In genomic region chr12:57694459-57695019, GRCh38 we compare ENCODE assay signal across 8 cellular contexts. TPM values are rescaled to one million over a fixed set of nuclear protein-coding genes. Genes with fewer than 3 reads are reported as not detected.
DNase-seq lines count a peak whose midpoint lies in the region; ATAC-seq and TF ChIP-seq lines count a peak whose summit lies in the region.

No MANE protein-coding gene starts in this region.

- BruUV-seq in A673 (replicated peaks; lab: Mats Ljungman, UMichigan) = TSS peak; percentile 67

- CTCF ChIA-PET in A673 (lab: Charles Lee) = interaction anchor here (0.6 kb wide), 1 partner anchor 24 kb away, joined by 5 read pairs; no protein-coding TSS in a partner anchor

- intact Hi-C loops in A673 (cut with micrococcal nuclease; ENCODE audit: unreplicated experiment) = no loop called here
- intact Hi-C loops in gastrocnemius medialis (cut with DNase I; ENCODE audit: low total_unique reads) = loop anchor here (1.0 to 10.0 kb wide), 3 partner anchors 58 to 240 kb away; partner anchors contain the start of genes CDK4, GLI1, INHBE and PIP4K2C

- no peaks in the 10 kb centered on the region for H3K9me3 ChIP-seq in A673 (ENCODE audit: low read depth, low read length, poor library complexity, severe bottlenecking)
- H3K9me3 ChIP-seq in RWPE2 (ENCODE audit: severe bottlenecking) = no peaks in the 10 kb centered on the region
- H3K9me3 ChIP-seq in gastrocnemius medialis = peaks cover 0 to 2% (median 0%) of the 10 kb centered on the region in 3 donors

- peak overlapping the region; percentile 73 for H3K27ac ChIP-seq in A673 (ENCODE audit: low read depth, low read length, poor library complexity, severe bottlenecking)
- no peak overlapping the region for H3K27ac ChIP-seq in RWPE2 (ENCODE audit: poor library complexity, severe bottlenecking)
- peak overlapping the region; percentile 77 to 90 (median 86) for H3K27ac ChIP-seq in gastrocnemius medialis

- no peaks in the 10 kb centered on the region for H3K27me3 ChIP-seq in A673 (replicated peaks; ENCODE audit: insufficient read depth, low read depth, low read length, poor library complexity)
- H3K27me3 ChIP-seq in RWPE2 (ENCODE audit: insufficient read depth, poor library complexity, severe bottlenecking) = no peaks in the 10 kb centered on the region
- no peaks in the 10 kb centered on the region for H3K27me3 ChIP-seq in gastrocnemius medialis

- H3K36me3 ChIP-seq in A673 (ENCODE audit: insufficient read depth, low read length, poor library complexity, severe bottlenecking) (peaks cover 13% of the 10 kb centered on the region), RWPE2 (ENCODE audit: low read depth) (peaks cover 28% of the 10 kb centered on the region), gastrocnemius medialis (peaks cover 0 to 37% of the 10 kb centered on the region in 2 donors)

- ATAC-seq in GM21515 (IDR thresholded peaks at IDR 0.05; ENCODE audit: unreplicated experiment) (peak; percentile 5), RWPE2 (ENCODE audit: low read depth) (no peak), gastrocnemius medialis (no peak), GM21526 (IDR thresholded peaks at IDR 0.05; ENCODE audit: low FRiP score, unreplicated experiment) (no peak), HG02884 (IDR thresholded peaks at IDR 0.05; ENCODE audit: unreplicated experiment) (no peak)

- DNase-seq in A673 (ENCODE audit: low spot score) (no peak), RWPE2 (ENCODE audit: low spot score) (no peak), glomerular visceral epithelial cell (ENCODE audit: extremely low spot score) (peak; percentile 7), gastrocnemius medialis (no peak), hepatic stellate cell (ENCODE audit: low spot score) (no peak)

- in situ Hi-C loops in gastrocnemius medialis (cut with MboI; ENCODE audit: low sequenced_read_pairs in 4 of 4) = no loop called here

- H3K4me1 ChIP-seq in A673 (ENCODE audit: insufficient read depth, low read length, poor library complexity, severe bottlenecking) (no peaks in the 10 kb centered on the region), RWPE2 (ENCODE audit: insufficient read depth, poor library complexity, severe bottlenecking) (no peaks in the 10 kb centered on the region), gastrocnemius medialis (peaks cover 7% of the 10 kb centered on the region in 2 donors)

- TF ChIP-seq CTCF in A673 (conservative IDR thresholded peaks at IDR 0.05; ENCODE audit: low read depth, low read length) (no peak), RWPE2 (IDR thresholded peaks at IDR 0.05; ENCODE audit: poor library complexity, severe bottlenecking) (no peak), gastrocnemius medialis (IDR thresholded peaks at IDR 0.05 in 4 of 5, conservative IDR thresholded peaks at IDR 0.05 in 1 of 5) (no peak)

- POLR2A ChIA-PET in A673 (lab: Charles Lee; ENCODE audit: low non-redundant PET) = no interaction called here

- TF ChIP-seq POLR2A in gastrocnemius medialis (IDR thresholded peaks at IDR 0.05) = no peak

- H3K4me3 ChIP-seq in A673 (ENCODE audit: low read depth, low read length, poor library complexity, severe bottlenecking) (peak overlapping the region; percentile 79), RWPE2 (ENCODE audit: severe bottlenecking) (peak overlapping the region; percentile 66), gastrocnemius medialis (peak overlapping the region; percentile 68 to 97 (median 79))

RNA-seq across cellular contexts. Expression of gene OS9, which starts 0.6 kb away (rescaled TPM):
- total RNA-seq in A673 (2021) (142 and 161 TPM in 2 replicates), gastrocnemius medialis (100 to 1,000 TPM in 3 of 4 donors, 10 to 100 TPM in 1; 77.0 to 152 (median 106) TPM)

RNA-seq across cellular contexts. Expression of gene AGAP2, which starts 44.0 kb away (rescaled TPM):
- 4.0 and 6.6 TPM in 2 replicates for total RNA-seq in A673 (2021)
- 1 to 10 TPM; 1.8 to 5.4 (median 3.7) TPM for total RNA-seq in gastrocnemius medialis

RNA-seq across cellular contexts. Expression of gene TSPAN31, which starts 50.3 kb away (rescaled TPM):
- total RNA-seq in A673 (2021) = 8.9 and 24.6 TPM in 2 replicates
- total RNA-seq in gastrocnemius medialis = 10 to 100 TPM; 25.5 to 58.9 (median 32.2) TPM

RNA-seq across cellular contexts. Expression of gene CDK4, which starts 57.6 kb away (rescaled TPM):
- total RNA-seq in A673 (2021) (216 and 247 TPM in 2 replicates), gastrocnemius medialis (10 to 100 TPM; 39.7 to 55.5 (median 47.4) TPM)
